In genomic region chr15:92821491-92822116, GRCh38 we compare ENCODE assay signal across 1 cellular context.
TF ChIP-seq lines count a peak whose summit lies in the region.

No MANE protein-coding gene starts in this region.

TF ChIP-seq in GM12878, 131 proteins besides CTCF, POLR2A, EP300 and RAD21 (continued from another document):
- no peak for TF ChIP-seq MAX (IDR thresholded peaks at IDR 0.05; ENCODE audit: low read depth, low read length)
- TF ChIP-seq, protein P1, sequence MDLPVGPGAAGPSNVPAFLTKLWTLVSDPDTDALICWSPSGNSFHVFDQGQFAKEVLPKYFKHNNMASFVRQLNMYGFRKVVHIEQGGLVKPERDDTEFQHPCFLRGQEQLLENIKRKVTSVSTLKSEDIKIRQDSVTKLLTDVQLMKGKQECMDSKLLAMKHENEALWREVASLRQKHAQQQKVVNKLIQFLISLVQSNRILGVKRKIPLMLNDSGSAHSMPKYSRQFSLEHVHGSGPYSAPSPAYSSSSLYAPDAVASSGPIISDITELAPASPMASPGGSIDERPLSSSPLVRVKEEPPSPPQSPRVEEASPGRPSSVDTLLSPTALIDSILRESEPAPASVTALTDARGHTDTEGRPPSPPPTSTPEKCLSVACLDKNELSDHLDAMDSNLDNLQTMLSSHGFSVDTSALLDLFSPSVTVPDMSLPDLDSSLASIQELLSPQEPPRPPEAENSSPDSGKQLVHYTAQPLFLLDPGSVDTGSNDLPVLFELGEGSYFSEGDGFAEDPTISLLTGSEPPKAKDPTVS (IDR thresholded peaks at IDR 0.05; ENCODE audit: low read depth, low read length): no peak
- no peak for TF ChIP-seq MLLT1 (IDR thresholded peaks at IDR 0.05)
- no peak for TF ChIP-seq STAT1 (conservative IDR thresholded peaks at IDR 0.05)
- TF ChIP-seq IKZF2 (IDR thresholded peaks at IDR 0.05): no peak
- no peak for TF ChIP-seq HDAC6 (IDR thresholded peaks at IDR 0.05; ENCODE audit: unreplicated experiment)
- TF ChIP-seq MYB (IDR thresholded peaks at IDR 0.05; ENCODE audit: borderline replicate concordance, low read depth, low read length): no peak
